1 cellular context compared by ENCODE assay signal in the genomic region with DNA sequence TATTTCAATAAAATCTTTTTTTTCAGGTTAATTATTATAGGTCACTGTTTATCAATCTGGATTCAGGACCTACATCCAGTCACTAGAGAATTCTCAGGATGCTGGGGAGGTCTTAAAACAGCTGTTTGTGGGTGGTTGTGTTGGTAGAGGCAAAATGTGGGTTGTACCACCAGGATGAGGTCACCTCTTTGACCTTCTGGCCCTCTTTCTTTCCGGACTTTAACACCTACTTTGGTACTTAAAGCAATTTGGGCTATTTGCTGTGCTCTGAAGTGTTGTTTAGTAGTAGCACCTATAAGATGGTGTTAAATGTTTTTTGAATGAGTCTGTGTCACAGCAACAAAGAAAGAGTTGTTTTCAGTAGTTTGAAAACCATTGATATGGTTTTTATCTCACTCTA.
TF ChIP-seq lines count a peak whose summit lies in the region.

No MANE protein-coding gene starts in this region.

TF ChIP-seq in GM12878, 131 proteins besides CTCF, POLR2A, EP300 and RAD21 (continued from another document):
- TF ChIP-seq ZNF687 (IDR thresholded peaks at IDR 0.05), result no peak
